In the genomic region with DNA sequence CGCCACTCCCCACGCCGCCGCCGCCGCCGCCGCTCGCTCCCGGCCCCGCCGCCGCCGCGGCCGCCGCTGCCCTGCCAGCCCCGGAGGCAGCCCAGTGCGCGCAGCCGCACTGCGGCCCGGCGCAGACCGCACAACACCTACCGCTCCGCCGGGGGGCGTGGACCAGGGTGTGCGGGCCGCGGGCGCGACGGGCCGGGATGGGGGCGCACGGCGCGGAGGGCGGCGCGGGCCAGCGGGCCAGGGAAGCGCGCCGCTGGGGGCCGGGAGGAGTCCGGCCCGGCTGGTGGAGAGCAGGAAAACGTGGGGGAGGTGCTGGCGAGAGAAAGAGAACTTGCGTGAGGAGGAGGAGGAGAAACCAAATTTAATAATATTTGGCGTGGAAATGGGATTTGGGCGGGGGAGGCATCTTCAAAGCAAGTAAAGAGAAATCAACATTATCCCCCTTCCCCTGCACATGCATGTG, we compare ENCODE assay signal across 8 cellular contexts. TPM values are rescaled to one million over a fixed set of nuclear protein-coding genes. Genes with fewer than 3 reads are reported as not detected.
DNase-seq lines count a peak whose midpoint lies in the region; ATAC-seq and TF ChIP-seq lines count a peak whose summit lies in the region.

RFX7 (minus strand) TSS at position 106 of the 463 bp plus-strand sequence. CDS start 594 bp downstream, outside the sequence.

- peak within 1 kb of the TSS; percentile 88 for H3K4me3 Mint-ChIP-seq in activated T-cell treated with anti-CD3 and anti-CD28 coated beads, Interleukin-2, amount 50 U/mL, for 4 hours

- peak in 1 of 3 experiments; percentile 15 for TF ChIP-seq CTCF in esophagus muscularis mucosa (IDR thresholded peaks at IDR 0.05)

- H3K36me3 ChIP-seq in esophagus muscularis mucosa (no peaks in the 10 kb centered on the region), muscle layer of duodenum (ENCODE audit: control insufficient read depth in 1 of 2, insufficient read depth in 2 of 2, low read length in 2 of 2) (no peaks in the 10 kb centered on the region)

- no peaks in the 10 kb centered on the region for H3K27me3 Mint-ChIP-seq in activated T-cell treated with anti-CD3 and anti-CD28 coated beads, Interleukin-2, amount 50 U/mL, for 4 hours (ENCODE audit: low read depth)

- H3K27ac ChIP-seq in esophagus muscularis mucosa (replicated peaks in 1 of 4) = peak within 1 kb of the TSS; percentile 87 to 91 (median 89)
- H3K27ac ChIP-seq in muscle layer of duodenum (ENCODE audit: low read length) = peak within 1 kb of the TSS; percentile 61

- H3K27me3 ChIP-seq in esophagus muscularis mucosa = no peaks in the 10 kb centered on the region
- H3K27me3 ChIP-seq in muscle layer of duodenum (ENCODE audit: low read depth, low read length) = no peaks in the 10 kb centered on the region

- TF ChIP-seq EP300 in esophagus muscularis mucosa (IDR thresholded peaks at IDR 0.05) = no peak

- no peaks in the 10 kb centered on the region for H3K9me3 Mint-ChIP-seq in activated T-cell treated with anti-CD3 and anti-CD28 coated beads, Interleukin-2, amount 50 U/mL, for 4 hours

- H3K4me1 Mint-ChIP-seq in activated T-cell treated with anti-CD3 and anti-CD28 coated beads, Interleukin-2, amount 50 U/mL, for 4 hours (ENCODE audit: low read depth) = peaks cover 43% of the 10 kb centered on the region

- no peaks in the 10 kb centered on the region for H3K9me3 ChIP-seq in esophagus muscularis mucosa
- H3K9me3 ChIP-seq in muscle layer of duodenum (ENCODE audit: control insufficient read depth in 1 of 2, low read length in 2 of 2) = no peaks in the 10 kb centered on the region

- peak; percentile 29 for ATAC-seq in HG03469 (IDR thresholded peaks at IDR 0.05; ENCODE audit: unreplicated experiment)
- peak; percentile 86 to 87 for ATAC-seq in activated T-cell treated with anti-CD3 and anti-CD28 coated beads, Interleukin-2, amount 50 U/mL, for 4 hours

- intact Hi-C loops in esophagus muscularis mucosa (cut with DNase I) = loop anchor here (10.0 kb wide), 2 partner anchors 149 to 181 kb away; no protein-coding TSS in a partner anchor

- H3K36me3 Mint-ChIP-seq in activated T-cell treated with anti-CD3 and anti-CD28 coated beads, Interleukin-2, amount 50 U/mL, for 4 hours (ENCODE audit: insufficient read depth) = peaks cover 4% of the 10 kb centered on the region

- H3K4me1 ChIP-seq in esophagus muscularis mucosa (peaks cover 24 to 46% (median 38%) of the 10 kb centered on the region in 4 donors), muscle layer of duodenum (ENCODE audit: control insufficient read depth in 1 of 2, insufficient read depth in 2 of 2, low read length in 2 of 2) (peaks cover 13 to 25% of the 10 kb centered on the region in 2 donors)

- peak; percentile 79 for DNase-seq in Ammon's horn (ENCODE audit: low spot score)
- peak; percentile 80 for DNase-seq in OCI-M1 (lab: John Stamatoyannopoulos, UW)
- DNase-seq in activated T-cell treated with anti-CD3 and anti-CD28 coated beads, Interleukin-2, amount 50 U/mL, for 4 hours = peak; percentile 66
- no peak for DNase-seq in esophagus muscularis mucosa (ENCODE audit: extremely low spot score)
- DNase-seq in stimulated activated CD8-positive, alpha-beta memory T cell treated with anti-CD3 and anti-CD28 coated beads, Interleukin-7, amount 100 ng/mL, for 4 hours (ENCODE audit: low read depth in 2 of 2) = peak; percentile 34 to 77

- peak within 1 kb of the TSS; percentile 81 to 97 (median 92) for H3K4me3 ChIP-seq in esophagus muscularis mucosa
- H3K4me3 ChIP-seq in muscle layer of duodenum (ENCODE audit: low read depth in 1 of 2, low read length in 2 of 2) = peak within 1 kb of the TSS; percentile 74 to 78

- TF ChIP-seq POLR2A in GM19193 (IDR thresholded peaks at IDR 0.05; ENCODE audit: extremely low read depth, insufficient read depth, insufficient read length) = peak; percentile 62
- no peak for TF ChIP-seq POLR2A in esophagus muscularis mucosa (IDR thresholded peaks at IDR 0.05; ENCODE audit: low read depth)

- WGBS in esophagus muscularis mucosa = under 1% methylated on average over 27 of the region's 55 CpGs

RNA-seq across cellular contexts. Expression of gene RFX7, which starts in this region (rescaled TPM):
- 10 to 100 TPM; 15.3 to 17.5 (median 17.3) TPM for total RNA-seq in activated T-cell treated with anti-CD3 and anti-CD28 coated beads, Interleukin-2, amount 50 U/mL, for 4 hours
- total RNA-seq in esophagus muscularis mucosa = 1 to 10 TPM; 5.4 to 8.3 (median 6.7) TPM
